Comparison of ENCODE assay signal across 17 cellular contexts in genomic region chr2:235561450-235561849, GRCh38.
A peak's percentile ranks its signal among the peaks of the same experiment; 100 is the strongest.
DNase-seq lines count a peak whose midpoint lies in the region; ATAC-seq and TF ChIP-seq lines count a peak whose summit lies in the region.
"Had no signal": no experiment of that assay in that cellular context is flagged by ENCODE, and none has a peak within 500 bp of the region (broad histone marks: within the 10 kb centered on the region; RNA-seq: fewer than 3 reads in every experiment).

No MANE protein-coding gene starts in this region.

- TF ChIP-seq CTCF in Calu3 (IDR thresholded peaks at IDR 0.05; ENCODE audit: unreplicated experiment) (no peak), fibroblast of villous mesenchyme (IDR thresholded peaks at IDR 0.05; ENCODE audit: insufficient read depth, low read depth, low read length) (no peak), retinal pigment epithelial cell (conservative IDR thresholded peaks at IDR 0.05; ENCODE audit: low read depth, low read length) (no peak)

- no peak for ATAC-seq in GM18520 (IDR thresholded peaks at IDR 0.05; ENCODE audit: unreplicated experiment)
- ATAC-seq in stimulated activated memory B cell treated with anti-CD40 and anti-IgM and Interleukin-4, amounts not matched to agents 10 μg/mL and 1 μg/mL and 100 μg/mL, for 72 hours, result no peak

- peaks cover 6% of the 10 kb centered on the region for H3K36me3 Mint-ChIP-seq in Calu3 (ENCODE audit: insufficient read depth, unreplicated experiment)
- H3K36me3 Mint-ChIP-seq in stimulated activated memory B cell treated with anti-CD40 and anti-IgM and Interleukin-4, amounts not matched to agents 10 μg/mL and 1 μg/mL and 100 μg/mL, for 72 hours, result no peaks in the 10 kb centered on the region
- H3K36me3 Mint-ChIP-seq: CD4-positive, alpha-beta memory T cell had no signal

- CTCF ChIA-PET in Calu3 (lab: Charles Lee), result interaction anchor here (1.9 kb wide), 1 partner anchor 10 kb away, joined by 5 read pairs; no protein-coding TSS in a partner anchor

- no TSS peak for BruUV-seq in Calu3 (replicated peaks; lab: Mats Ljungman, UMichigan)

- no peak overlapping the region for H3K4me3 Mint-ChIP-seq in Calu3 (ENCODE audit: low read depth, unreplicated experiment)
- H3K4me3 Mint-ChIP-seq in stimulated activated memory B cell treated with anti-CD40 and anti-IgM and Interleukin-4, amounts not matched to agents 10 μg/mL and 1 μg/mL and 100 μg/mL, for 72 hours, result no peak overlapping the region

- H3K9me3 Mint-ChIP-seq in Calu3 (ENCODE audit: low read depth, unreplicated experiment), result no peaks in the 10 kb centered on the region
- no peaks in the 10 kb centered on the region for H3K9me3 Mint-ChIP-seq in stimulated activated memory B cell treated with anti-CD40 and anti-IgM and Interleukin-4, amounts not matched to agents 10 μg/mL and 1 μg/mL and 100 μg/mL, for 72 hours

- DNase-seq in Calu3 (peak; percentile 30), NCI-H82 treated with DMSO at 0.1 percent for 48 hours (lab: John Stamatoyannopoulos, UW; ENCODE audit: unreplicated experiment) (peak; percentile 73), fibroblast of villous mesenchyme (ENCODE audit: low read depth) (peak; percentile 18), retinal pigment epithelial cell (ENCODE audit: low read depth) (peak; percentile 52), head of caudate nucleus (no peak)
- DNase-seq in activated CD8-positive, alpha-beta memory T cell treated with anti-CD3 and anti-CD28 coated beads, Interleukin-2, amount 50 U/mL, for 4 hours, result no peak
- DNase-seq: ACHN; CD4-positive, alpha-beta memory T cell; H7; MV-4-11; NCI-H1417 treated with DMSO at 0.1 percent for 48 hours; NCI-H2029; NCI-H526; PC-9 had no signal

- H3K4me1 Mint-ChIP-seq in Calu3 (ENCODE audit: low read depth, unreplicated experiment), result peaks cover 53% of the 10 kb centered on the region
- H3K4me1 Mint-ChIP-seq in stimulated activated memory B cell treated with anti-CD40 and anti-IgM and Interleukin-4, amounts not matched to agents 10 μg/mL and 1 μg/mL and 100 μg/mL, for 72 hours, result no peaks in the 10 kb centered on the region
- H3K4me1 Mint-ChIP-seq: CD4-positive, alpha-beta memory T cell had no signal

- H3K27me3 Mint-ChIP-seq in Calu3 (ENCODE audit: unreplicated experiment), result no peaks in the 10 kb centered on the region
- peaks cover 21% of the 10 kb centered on the region for H3K27me3 Mint-ChIP-seq in stimulated activated memory B cell treated with anti-CD40 and anti-IgM and Interleukin-4, amounts not matched to agents 10 μg/mL and 1 μg/mL and 100 μg/mL, for 72 hours

- H3K27ac Mint-ChIP-seq in Calu3 (ENCODE audit: unreplicated experiment), result no peak overlapping the region
- H3K27ac Mint-ChIP-seq in stimulated activated memory B cell treated with anti-CD40 and anti-IgM and Interleukin-4, amounts not matched to agents 10 μg/mL and 1 μg/mL and 100 μg/mL, for 72 hours, result no peak overlapping the region
- H3K27ac Mint-ChIP-seq: CD4-positive, alpha-beta memory T cell had no signal

- intact Hi-C loops in Calu3 (cut with micrococcal nuclease; ENCODE audit: unreplicated experiment) (no loop called here), head of caudate nucleus (cut with DNase I) (no loop called here)

- H3K4me3 ChIP-seq in fibroblast of villous mesenchyme (ENCODE audit: low read depth, low read length), result no peak overlapping the region
- H3K4me3 ChIP-seq in retinal pigment epithelial cell (ENCODE audit: low read length), result no peak overlapping the region
- H3K4me3 ChIP-seq: PC-9, SK-N-MC had no signal

Comparison
In these comparisons a context has a peak if more than half of its experiments do, and no peak if none do; other contexts are left out.
1. DNase-seq: peak in Calu3 (single experiment), NCI-H82 treated with DMSO at 0.1 percent for 48 hours (single experiment), fibroblast of villous mesenchyme (single experiment) and retinal pigment epithelial cell (single experiment); none in activated CD8-positive, alpha-beta memory T cell treated with anti-CD3 and anti-CD28 coated beads, Interleukin-2, amount 50 U/mL, for 4 hours (single experiment) and head of caudate nucleus (0 of 42).